In the genomic region with DNA sequence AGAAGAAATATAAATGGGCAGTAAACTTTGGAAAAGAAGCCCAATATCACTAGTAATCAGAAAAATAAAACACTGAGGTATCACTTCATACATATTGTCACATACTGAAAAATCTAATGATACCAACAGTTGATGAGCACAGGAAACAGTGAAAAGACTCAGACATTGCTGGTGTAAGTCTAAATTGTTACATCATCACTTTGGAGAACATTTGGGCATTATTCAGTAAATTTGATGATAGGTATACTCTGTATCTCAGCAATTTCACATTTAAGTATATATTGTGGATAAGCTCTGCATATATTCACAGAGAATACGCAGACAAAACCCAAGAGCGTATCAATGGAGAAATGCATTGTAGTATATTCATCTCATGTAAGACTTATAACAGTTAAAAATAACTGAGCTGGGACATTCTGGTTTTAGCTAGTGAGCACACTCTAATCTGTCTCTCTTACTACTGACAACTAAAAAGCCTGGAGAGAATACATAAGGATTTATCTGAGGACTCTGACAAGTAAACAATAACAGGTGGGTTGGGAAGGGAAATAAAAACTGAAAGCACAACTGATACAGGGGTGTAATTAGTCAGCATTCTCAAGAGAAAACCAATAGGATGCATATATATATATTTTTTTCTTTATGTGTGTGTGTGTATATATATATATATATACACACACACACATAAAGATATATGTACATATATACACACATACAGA, we compare ENCODE assay signal across 13 cellular contexts.
DNase-seq lines count a peak whose midpoint lies in the region; ATAC-seq and TF ChIP-seq lines count a peak whose summit lies in the region.
"Had no signal": no experiment of that assay in that cellular context is flagged by ENCODE, and none has a peak within 500 bp of the region (broad histone marks: within the 10 kb centered on the region; RNA-seq: fewer than 3 reads in every experiment).

No MANE protein-coding gene starts in this region.

- ATAC-seq in GM21423 (IDR thresholded peaks at IDR 0.05; ENCODE audit: unreplicated experiment), result peak; percentile 69
- peak; percentile 92 for ATAC-seq in HG03066 (IDR thresholded peaks at IDR 0.05; ENCODE audit: low read depth, unreplicated experiment)
- ATAC-seq in activated T-helper 17 cell treated with anti-CD3 and anti-CD28 coated beads, Interleukin-2, amount 50 U/mL, for 72 hours (replicated peaks), result peak; percentile 26
- ATAC-seq: activated naive CD8-positive, alpha-beta T cell treated with anti-CD3 and anti-CD28 coated beads, Interleukin-2, amount 50 U/mL, for 24 hours had no signal

- H3K4me3 ChIP-seq in MG63, result no peak overlapping the region
- no peak overlapping the region for H3K4me3 ChIP-seq in BE2C (ENCODE audit: low read depth, low read length)

- H3K4me1 Mint-ChIP-seq in activated T-helper 17 cell treated with anti-CD3 and anti-CD28 coated beads, Interleukin-2, amount 50 U/mL, for 72 hours, result no peaks in the 10 kb centered on the region

- H3K27me3 ChIP-seq in MG63, result no peaks in the 10 kb centered on the region
- H3K27me3 ChIP-seq in BE2C, result no peaks in the 10 kb centered on the region

- TF ChIP-seq CTCF in BE2C (IDR thresholded peaks at IDR 0.05; ENCODE audit: low read depth, low read length), result no peak

- H3K9me3 Mint-ChIP-seq in activated T-helper 17 cell treated with anti-CD3 and anti-CD28 coated beads, Interleukin-2, amount 50 U/mL, for 72 hours, result no peaks in the 10 kb centered on the region
- H3K9me3 Mint-ChIP-seq: activated naive CD8-positive, alpha-beta T cell treated with anti-CD3 and anti-CD28 coated beads, Interleukin-2, amount 50 U/mL, for 24 hours had no signal

- no peak overlapping the region for H3K4me3 Mint-ChIP-seq in activated T-helper 17 cell treated with anti-CD3 and anti-CD28 coated beads, Interleukin-2, amount 50 U/mL, for 72 hours
- H3K4me3 Mint-ChIP-seq: activated naive CD8-positive, alpha-beta T cell treated with anti-CD3 and anti-CD28 coated beads, Interleukin-2, amount 50 U/mL, for 24 hours had no signal

- H3K27me3 Mint-ChIP-seq in activated T-helper 17 cell treated with anti-CD3 and anti-CD28 coated beads, Interleukin-2, amount 50 U/mL, for 72 hours, result peaks cover 3% of the 10 kb centered on the region
- H3K27me3 Mint-ChIP-seq: activated naive CD8-positive, alpha-beta T cell treated with anti-CD3 and anti-CD28 coated beads, Interleukin-2, amount 50 U/mL, for 24 hours had no signal

- H3K27ac Mint-ChIP-seq in activated T-helper 17 cell treated with anti-CD3 and anti-CD28 coated beads, Interleukin-2, amount 50 U/mL, for 72 hours, result no peak overlapping the region
- H3K27ac Mint-ChIP-seq: activated naive CD8-positive, alpha-beta T cell treated with anti-CD3 and anti-CD28 coated beads, Interleukin-2, amount 50 U/mL, for 24 hours had no signal

- peak; percentile 35 for DNase-seq in NCI-H2107 treated with DMSO at 0.1 percent for 48 hours (lab: John Stamatoyannopoulos, UW; ENCODE audit: unreplicated experiment)
- DNase-seq in NCI-H2107 (lab: John Stamatoyannopoulos, UW), result no peak
- no peak for DNase-seq in MG63
- no peak for DNase-seq in putamen (ENCODE audit: low spot score)
- no peak for DNase-seq in BE2C
- DNase-seq: 8988T; activated CD4-positive, alpha-beta T cell treated with anti-CD3 and anti-CD28 coated beads for 4 hours; activated naive CD8-positive, alpha-beta T cell treated with anti-CD3 and anti-CD28 coated beads, Interleukin-2, amount 50 U/mL, for 24 hours; DMS 273 treated with DMSO at 0.1 percent for 48 hours; SIG-M5 had no signal

- no peaks in the 10 kb centered on the region for H3K36me3 Mint-ChIP-seq in activated T-helper 17 cell treated with anti-CD3 and anti-CD28 coated beads, Interleukin-2, amount 50 U/mL, for 72 hours (ENCODE audit: low read depth)

- H3K4me1 ChIP-seq in BE2C, result no peaks in the 10 kb centered on the region

- H3K9me3 ChIP-seq in MG63 (no peaks in the 10 kb centered on the region), BE2C (no peaks in the 10 kb centered on the region)

- no peaks in the 10 kb centered on the region for H3K36me3 ChIP-seq in MG63
- H3K36me3 ChIP-seq in BE2C, result no peaks in the 10 kb centered on the region

Comparison
In these comparisons a context has a peak if more than half of its experiments do, and no peak if none do; other contexts are left out.
1. ATAC-seq: peak in every context shown above with its lines; median percentile 92 in HG03066; 69 in GM21423; 26 in activated T-helper 17 cell treated with anti-CD3 and anti-CD28 coated beads, Interleukin-2, amount 50 U/mL, for 72 hours.